8 cellular contexts compared by ENCODE assay signal in the genomic region with DNA sequence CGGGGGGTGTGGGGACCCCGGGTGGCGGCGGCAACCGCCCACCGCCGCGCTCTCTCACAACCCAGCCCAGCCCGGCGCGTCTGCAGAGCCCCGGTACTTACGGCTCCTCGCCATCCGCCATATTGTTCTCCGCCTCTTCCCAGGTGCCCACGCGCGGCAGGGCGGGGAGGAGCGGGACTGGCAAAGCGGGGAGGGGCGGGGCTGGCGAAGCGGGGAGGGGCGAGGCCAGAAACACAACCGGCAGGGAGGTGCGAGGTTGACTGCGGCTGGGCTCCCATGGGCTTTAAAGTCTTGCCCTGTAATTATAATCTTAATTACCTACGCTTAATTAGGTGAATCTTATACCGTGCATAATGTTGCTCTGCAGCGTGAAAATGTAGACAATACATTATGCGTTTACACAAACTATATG. TPM values are rescaled to one million over a fixed set of nuclear protein-coding genes. Genes with fewer than 3 reads are reported as not detected.
DNase-seq lines count a peak whose midpoint lies in the region; ATAC-seq and TF ChIP-seq lines count a peak whose summit lies in the region.

A gene (minus strand): TSS at position 133 of the 412 bp plus-strand sequence. CDS start 12 bp downstream, at position 121.

- H3K4me3 Mint-ChIP-seq in activated T-helper 17 cell treated with anti-CD3 and anti-CD28 coated beads, Interleukin-2, amount 50 U/mL, for 72 hours: peak within 1 kb of the TSS; percentile 90
- H3K4me3 Mint-ChIP-seq in natural killer cell: peak within 1 kb of the TSS; percentile 90

- peak within 1 kb of the TSS; percentile 72 for H3K27ac ChIP-seq in KOPT-K1 (ENCODE audit: low read depth, low read length, poor library complexity, severe bottlenecking)

- no peaks in the 10 kb centered on the region for H3K9me3 Mint-ChIP-seq in activated T-helper 17 cell treated with anti-CD3 and anti-CD28 coated beads, Interleukin-2, amount 50 U/mL, for 72 hours
- H3K9me3 Mint-ChIP-seq in natural killer cell: no peaks in the 10 kb centered on the region

- H3K36me3 Mint-ChIP-seq in activated T-helper 17 cell treated with anti-CD3 and anti-CD28 coated beads, Interleukin-2, amount 50 U/mL, for 72 hours (ENCODE audit: low read depth): peaks cover 51% of the 10 kb centered on the region
- H3K36me3 Mint-ChIP-seq in natural killer cell: no peaks in the 10 kb centered on the region

- H3K27ac Mint-ChIP-seq in activated T-helper 17 cell treated with anti-CD3 and anti-CD28 coated beads, Interleukin-2, amount 50 U/mL, for 72 hours: peak within 1 kb of the TSS; percentile 96
- peak within 1 kb of the TSS; percentile 90 to 98 for H3K27ac Mint-ChIP-seq in natural killer cell

- peak; percentile 84 for DNase-seq in DMS53 (lab: John Stamatoyannopoulos, UW)
- peak; percentile 93 for DNase-seq in RPMI8226
- peak; percentile 67 for DNase-seq in fibroblast of peridontal ligament (ENCODE audit: extremely low read depth)
- DNase-seq in natural killer cell: peak; percentile 82
- DNase-seq in stimulated activated naive CD4-positive, alpha-beta T cell (lab: John Stamatoyannopoulos, UW): peak; percentile 82 to 90 (median 86)

- no peak for TF ChIP-seq CTCF in natural killer cell (IDR thresholded peaks at IDR 0.05)

- ATAC-seq in GM21723 (IDR thresholded peaks at IDR 0.05; ENCODE audit: unreplicated experiment) (peak; percentile 48), natural killer cell (peak; percentile 74 to 89 (median 79))
- peak; percentile 54 for ATAC-seq in activated T-helper 17 cell treated with anti-CD3 and anti-CD28 coated beads, Interleukin-2, amount 50 U/mL, for 72 hours (replicated peaks)

- H3K36me3 ChIP-seq in KOPT-K1 (ENCODE audit: insufficient read depth, low read length): peaks cover 10% of the 10 kb centered on the region

- intact Hi-C loops in natural killer cell (cut with micrococcal nuclease): loop anchor here (1.0 to 10.0 kb wide), 2 partner anchors 28 to 1425 kb away; a partner anchor contains a TSS

- H3K4me1 Mint-ChIP-seq in activated T-helper 17 cell treated with anti-CD3 and anti-CD28 coated beads, Interleukin-2, amount 50 U/mL, for 72 hours: peaks cover 35% of the 10 kb centered on the region
- peaks cover 48 to 50% of the 10 kb centered on the region in 2 donors for H3K4me1 Mint-ChIP-seq in natural killer cell

- H3K9me3 ChIP-seq in KOPT-K1 (ENCODE audit: insufficient read depth, low read length, poor library complexity, severe bottlenecking): no peaks in the 10 kb centered on the region

- H3K27me3 Mint-ChIP-seq in activated T-helper 17 cell treated with anti-CD3 and anti-CD28 coated beads, Interleukin-2, amount 50 U/mL, for 72 hours: no peaks in the 10 kb centered on the region
- H3K27me3 Mint-ChIP-seq in natural killer cell (ENCODE audit: low read depth in 2 of 2): no peaks in the 10 kb centered on the region

RNA-seq across cellular contexts. Expression of the gene that starts here (rescaled TPM):
- 10 to 100 TPM; 68.0 to 95.2 TPM for total RNA-seq in activated T-helper 17 cell treated with anti-CD3 and anti-CD28 coated beads, Interleukin-2, amount 50 U/mL, for 72 hours
- 10 to 100 TPM; 72.0 to 87.7 (median 72.8) TPM for total RNA-seq in natural killer cell

Comparison
In these comparisons a context has a peak if more than half of its experiments do, and no peak if none do; other contexts are left out.
1. Peak in every context shown above with its lines: DNase-seq, ATAC-seq and H3K27ac ChIP-seq.